17 cellular contexts compared by ENCODE assay signal in genomic region chr1:43303477-43304286, GRCh38. TPM values are rescaled to one million over a fixed set of nuclear protein-coding genes. Genes with fewer than 3 reads are reported as not detected.
DNase-seq lines count a peak whose midpoint lies in the region; ATAC-seq and TF ChIP-seq lines count a peak whose summit lies in the region.
"Had no signal": no experiment of that assay in that cellular context is flagged by ENCODE, and none has a peak within 500 bp of the region (broad histone marks: within the 10 kb centered on the region; RNA-seq: fewer than 3 reads in every experiment).

No MANE protein-coding gene starts in this region.

- no peak overlapping the region for H3K4ac ChIP-seq in IMR-90 (ENCODE audit: low read depth, low read length)

- no peak overlapping the region for H2AK5ac ChIP-seq in IMR-90 (ENCODE audit: low read depth, low read length)

- CTCF ChIA-PET in IMR-90 (lab: Yijun Ruan, JAX), result no interaction called here
- CTCF ChIA-PET in Caco-2 (lab: Charles Lee), result interaction anchor here (1.5 kb wide), 1 partner anchor 18 kb away, joined by 5 read pairs; the partner anchor contains the start of gene C1orf210

- no peak overlapping the region for H2BK5ac ChIP-seq in IMR-90 (ENCODE audit: low read depth, low read length, poor library complexity, severe bottlenecking)

- no peak overlapping the region for H3K56ac ChIP-seq in IMR-90 (ENCODE audit: extremely low read depth, insufficient read depth, low read length)

- H3K4me3 ChIP-seq in IMR-90 (ENCODE audit: insufficient read depth, low read depth, low read length) (no peak overlapping the region), endodermal cell (ENCODE audit: low read length) (no peak overlapping the region), lower lobe of right lung (peak overlapping the region; percentile 53), Caco-2 (ENCODE audit: low read depth, low read length) (no peak overlapping the region)

- no peak overlapping the region for H4K8ac ChIP-seq in IMR-90 (ENCODE audit: low read depth in 2 of 2, low read length in 2 of 2)

- H3K9me1 ChIP-seq in IMR-90 (ENCODE audit: insufficient read depth, low read length), result no peaks in the 10 kb centered on the region

- TF ChIP-seq RAD21 in IMR-90 (IDR thresholded peaks at IDR 0.05; ENCODE audit: low read length), result no peak

- peaks cover 6% of the 10 kb centered on the region; the same call in 1 of the 2 replicates for H3K27me3 ChIP-seq in IMR-90 (ENCODE audit: control insufficient read depth, insufficient read depth, low read length)
- H3K27me3 ChIP-seq in endodermal cell (ENCODE audit: control insufficient read depth, insufficient read depth, low read length, poor library complexity, severe bottlenecking), result no peaks in the 10 kb centered on the region
- no peaks in the 10 kb centered on the region for H3K27me3 ChIP-seq in lower lobe of right lung (ENCODE audit: low read depth)
- H3K27me3 ChIP-seq in Caco-2 (replicated peaks; ENCODE audit: control insufficient read depth, insufficient read depth, low read length), result no peaks in the 10 kb centered on the region

- H3K36me3 ChIP-seq in IMR-90 (ENCODE audit: control insufficient read depth, insufficient read depth, low read length) (no peaks in the 10 kb centered on the region), endodermal cell (ENCODE audit: control insufficient read depth, insufficient read depth, low read length) (no peaks in the 10 kb centered on the region), lower lobe of right lung (peaks cover 8% of the 10 kb centered on the region), Caco-2 (ENCODE audit: control insufficient read depth, insufficient read depth, low read length) (no peaks in the 10 kb centered on the region)

- H3K4me1 ChIP-seq in IMR-90 (ENCODE audit: control insufficient read depth, insufficient read depth, low read length), result peaks cover 4% of the 10 kb centered on the region; the same call in 1 of the 2 replicates
- no peaks in the 10 kb centered on the region for H3K4me1 ChIP-seq in endodermal cell (ENCODE audit: control insufficient read depth, insufficient read depth, low read length)
- peaks cover 51% of the 10 kb centered on the region for H3K4me1 ChIP-seq in lower lobe of right lung
- no peaks in the 10 kb centered on the region for H3K4me1 ChIP-seq in Caco-2
- H3K4me1 ChIP-seq: foreskin keratinocyte had no signal

- no peak overlapping the region for H2BK20ac ChIP-seq in IMR-90 (ENCODE audit: low read depth, low read length)

- POLR2A ChIA-PET in IMR-90 (lab: Charles Lee; ENCODE audit: unreplicated experiment), result no interaction called here
- POLR2A ChIA-PET in Caco-2 (lab: Charles Lee), result interaction anchor here (0.5 to 0.7 kb wide), 2 partner anchors 50 to 190 kb away, joined by 3 to 5 read pairs; no protein-coding TSS in a partner anchor

- no peak for TF ChIP-seq CTCF in IMR-90 (conservative IDR thresholded peaks at IDR 0.05; ENCODE audit: low read depth, low read length)
- no peak for TF ChIP-seq CTCF in endodermal cell (conservative IDR thresholded peaks at IDR 0.05)
- no peak for TF ChIP-seq CTCF in lower lobe of right lung (IDR thresholded peaks at IDR 0.05)
- no peak for TF ChIP-seq CTCF in Caco-2 (IDR thresholded peaks at IDR 0.05; ENCODE audit: insufficient read depth in 1 of 2, low read depth in 1 of 2, low read length in 1 of 2, severe bottlenecking in 1 of 2, unreplicated experiment in 1 of 2)

- H3K9me3 Mint-ChIP-seq in endodermal cell (no peaks in the 10 kb centered on the region), Caco-2 (ENCODE audit: unreplicated experiment) (no peaks in the 10 kb centered on the region)
- H3K9me3 Mint-ChIP-seq in stimulated activated naive B cell treated with anti-CD40 and anti-IgM and Interleukin-4, amounts not matched to agents 10 μg/mL and 1 μg/mL and 100 μg/mL, for 72 hours, result no peaks in the 10 kb centered on the region
- H3K9me3 Mint-ChIP-seq: activated naive CD8-positive, alpha-beta T cell treated with anti-CD3 and anti-CD28 coated beads, Interleukin-2, amount 10 ng/mL, durations not matched to agents 7 days and 5 days; effector memory CD8-positive, alpha-beta T cell had no signal

- H2BK120ac ChIP-seq in IMR-90 (ENCODE audit: low read depth, low read length), result no peak overlapping the region

- 48% methylated on average over 4 of the region's 8 CpGs; no CpG with 5 or more reads in 1 of the 2 experiments for WGBS in IMR-90 (ENCODE audit: extremely low coverage in 2 of 2, insufficient read length in 1 of 2), 2 experiments
- WGBS in endodermal cell (ENCODE audit: insufficient coverage in 1 of 2, insufficient read length in 1 of 2), 2 experiments, result 91 to 95% methylated on average over 5 to 8 of the region's 8 CpGs

- H3K4me1 Mint-ChIP-seq in endodermal cell, result peaks cover 17% of the 10 kb centered on the region
- peaks cover 0 to 5% of the 10 kb centered on the region in 2 donors for H3K4me1 Mint-ChIP-seq in stimulated activated naive B cell treated with anti-CD40 and anti-IgM and Interleukin-4, amounts not matched to agents 10 μg/mL and 1 μg/mL and 100 μg/mL, for 72 hours
- H3K4me1 Mint-ChIP-seq in Caco-2 (ENCODE audit: low read depth, unreplicated experiment), result peaks cover 12% of the 10 kb centered on the region

- H3K9me3 ChIP-seq in IMR-90 (ENCODE audit: control insufficient read depth, insufficient read depth, low read length) (no peaks in the 10 kb centered on the region), endodermal cell (ENCODE audit: control insufficient read depth, low read length) (no peaks in the 10 kb centered on the region), lower lobe of right lung (no peaks in the 10 kb centered on the region), Caco-2 (no peaks in the 10 kb centered on the region)

- H4K20me1 ChIP-seq in IMR-90 (ENCODE audit: insufficient read depth, low read length), result no peaks in the 10 kb centered on the region

- no peak overlapping the region for H2BK15ac ChIP-seq in IMR-90 (ENCODE audit: low read depth, low read length)

- H3K4me3 Mint-ChIP-seq in endodermal cell, result no peak overlapping the region
- no peak overlapping the region for H3K4me3 Mint-ChIP-seq in stimulated activated naive B cell treated with anti-CD40 and anti-IgM and Interleukin-4, amounts not matched to agents 10 μg/mL and 1 μg/mL and 100 μg/mL, for 72 hours
- no peak overlapping the region for H3K4me3 Mint-ChIP-seq in Caco-2 (ENCODE audit: unreplicated experiment)
- H3K4me3 Mint-ChIP-seq: activated CD8-positive, alpha-beta T cell treated with anti-CD3 and anti-CD28 coated beads, Interleukin-2, amount 10 ng/mL, durations not matched to agents 7 days and 5 days; activated naive CD8-positive, alpha-beta T cell treated with anti-CD3 and anti-CD28 coated beads, Interleukin-2, amount 10 ng/mL, durations not matched to agents 7 days and 5 days; effector memory CD8-positive, alpha-beta T cell had no signal

- no peak overlapping the region for H4K5ac ChIP-seq in IMR-90 (ENCODE audit: low read depth, low read length)

- H3K79me1 ChIP-seq in IMR-90 (ENCODE audit: low read depth in 1 of 2, low read length in 2 of 2), result no peaks in the 10 kb centered on the region

- H3K27me3 Mint-ChIP-seq in endodermal cell (ENCODE audit: insufficient read depth) (peaks cover 1% of the 10 kb centered on the region), Caco-2 (ENCODE audit: insufficient read depth, unreplicated experiment) (no peaks in the 10 kb centered on the region)
- H3K27me3 Mint-ChIP-seq in stimulated activated naive B cell treated with anti-CD40 and anti-IgM and Interleukin-4, amounts not matched to agents 10 μg/mL and 1 μg/mL and 100 μg/mL, for 72 hours, result peaks cover 5 to 21% of the 10 kb centered on the region in 2 donors
- H3K27me3 Mint-ChIP-seq: activated naive CD8-positive, alpha-beta T cell treated with anti-CD3 and anti-CD28 coated beads, Interleukin-2, amount 10 ng/mL, durations not matched to agents 7 days and 5 days had no signal

- H3K14ac ChIP-seq in IMR-90 (replicated peaks; ENCODE audit: low read depth, low read length), result no peak overlapping the region

- no peak overlapping the region for H4K91ac ChIP-seq in IMR-90 (ENCODE audit: insufficient read depth, low read depth, low read length)

- H3K23ac ChIP-seq in IMR-90 (ENCODE audit: low read depth, low read length), result no peak overlapping the region

- in situ Hi-C loops in IMR-90 (cut with MboI; ENCODE audit: low sequenced_read_pairs), result no loop called here

- H3K36me3 Mint-ChIP-seq in endodermal cell (ENCODE audit: low read depth) (no peaks in the 10 kb centered on the region), Caco-2 (ENCODE audit: insufficient read depth, unreplicated experiment) (no peaks in the 10 kb centered on the region)
- H3K36me3 Mint-ChIP-seq in stimulated activated naive B cell treated with anti-CD40 and anti-IgM and Interleukin-4, amounts not matched to agents 10 μg/mL and 1 μg/mL and 100 μg/mL, for 72 hours, result no peaks in the 10 kb centered on the region
- H3K36me3 Mint-ChIP-seq: activated naive CD8-positive, alpha-beta T cell treated with anti-CD3 and anti-CD28 coated beads, Interleukin-2, amount 10 ng/mL, durations not matched to agents 7 days and 5 days had no signal

- H3K27ac ChIP-seq in IMR-90 (ENCODE audit: insufficient read depth, low read length) (no peak overlapping the region), endodermal cell (ENCODE audit: low read depth, low read length) (no peak overlapping the region), lower lobe of right lung (peak overlapping the region; percentile 58)
- H3K27ac ChIP-seq: foreskin keratinocyte, KMS-11 had no signal

- H3K27ac Mint-ChIP-seq in endodermal cell (peak overlapping the region; percentile 5), Caco-2 (ENCODE audit: unreplicated experiment) (no peak overlapping the region)
- peak overlapping the region; percentile 9 for H3K27ac Mint-ChIP-seq in stimulated activated naive B cell treated with anti-CD40 and anti-IgM and Interleukin-4, amounts not matched to agents 10 μg/mL and 1 μg/mL and 100 μg/mL, for 72 hours
- H3K27ac Mint-ChIP-seq: activated CD8-positive, alpha-beta T cell treated with anti-CD3 and anti-CD28 coated beads, Interleukin-2, amount 10 ng/mL, durations not matched to agents 7 days and 5 days; activated naive CD8-positive, alpha-beta T cell treated with anti-CD3 and anti-CD28 coated beads, Interleukin-2, amount 10 ng/mL, durations not matched to agents 7 days and 5 days; effector memory CD8-positive, alpha-beta T cell had no signal

- H3K18ac ChIP-seq in IMR-90 (ENCODE audit: low read depth, low read length), result no peak overlapping the region

- no peak overlapping the region for H2AK9ac ChIP-seq in IMR-90 (replicated peaks; ENCODE audit: low read depth, low read length, poor library complexity)

- H3K9ac ChIP-seq in IMR-90 (ENCODE audit: low read depth, low read length), result no peak overlapping the region
- H3K9ac ChIP-seq in endodermal cell (ENCODE audit: extremely low read depth, low read length, poor library complexity, severe bottlenecking), result no peak overlapping the region
- H3K9ac ChIP-seq: KMS-11 had no signal

- H2AFZ ChIP-seq in IMR-90 (replicated peaks; ENCODE audit: low read length, poor library complexity), result no peak overlapping the region

- dilution Hi-C loops in IMR-90 (cut with HindIII; ENCODE audit: low sequenced_read_pairs, unreplicated experiment), result no loop called here

- DNase-seq in IMR-90 (no peak), endodermal cell (no peak), lower lobe of right lung (peak; percentile 20), GM19240 (ENCODE audit: insufficient read length, low spot score) (no peak), superior temporal gyrus (ENCODE audit: extremely low spot score) (no peak), Caco-2 (no peak)
- no peak for DNase-seq in stimulated activated naive B cell treated with anti-CD40 and anti-IgM and Interleukin-4, amounts not matched to agents 10 μg/mL and 1 μg/mL and 100 μg/mL, for 72 hours
- DNase-seq: activated CD8-positive, alpha-beta T cell treated with anti-CD3 and anti-CD28 coated beads, Interleukin-2, amount 10 ng/mL, durations not matched to agents 7 days and 5 days; activated naive CD8-positive, alpha-beta T cell treated with anti-CD3 and anti-CD28 coated beads, Interleukin-2, amount 10 ng/mL, durations not matched to agents 7 days and 5 days; effector memory CD8-positive, alpha-beta T cell; foreskin keratinocyte; NCI-H1105; RPMI8226; SW 1271 had no signal

- H3K4me2 ChIP-seq in IMR-90 (ENCODE audit: low read depth, low read length), result no peak overlapping the region
- H3K4me2 ChIP-seq: KMS-11 had no signal

- intact Hi-C loops in IMR-90 (cut with micrococcal nuclease), result no loop called here
- intact Hi-C loops in lower lobe of right lung (cut with DNase I), result no loop called here
- intact Hi-C loops in Caco-2 (cut with micrococcal nuclease; ENCODE audit: unreplicated experiment), result no loop called here

- BruUV-seq in IMR-90 (replicated peaks; lab: Mats Ljungman, UMichigan) (no TSS peak), Caco-2 (replicated peaks; lab: Mats Ljungman, UMichigan) (no TSS peak)

- TF ChIP-seq POLR2A in IMR-90 (IDR thresholded peaks at IDR 0.05; ENCODE audit: low read depth, low read length), result no peak

- peak; percentile 24; the same call in 1 of the 2 replicates for ATAC-seq in IMR-90 (ENCODE audit: low read depth)
- ATAC-seq in lower lobe of right lung, result peak in 1 of 2 donors; percentile 4
- ATAC-seq in stimulated activated naive B cell treated with anti-CD40 and anti-IgM and Interleukin-4, amounts not matched to agents 10 μg/mL and 1 μg/mL and 100 μg/mL, for 72 hours (replicated peaks), result no peak
- no peak for ATAC-seq in HG02840 (IDR thresholded peaks at IDR 0.05; ENCODE audit: low FRiP score, unreplicated experiment)
- ATAC-seq: activated CD8-positive, alpha-beta T cell treated with anti-CD3 and anti-CD28 coated beads, Interleukin-2, amount 10 ng/mL, durations not matched to agents 7 days and 5 days; effector memory CD8-positive, alpha-beta T cell; foreskin keratinocyte had no signal

RNA-seq across cellular contexts. Expression of gene TIE1, which starts 2.9 kb away (rescaled TPM):
- 2.3 and 3.3 TPM in 2 replicates for total RNA-seq in IMR-90 (2012; rRNA removed)
- polyA plus RNA-seq in IMR-90 (2012; rRNA removed), result 7.5 and 8.5 TPM in 2 replicates
- 3.5 and 5.9 TPM in 2 replicates for polyA plus RNA-seq in IMR-90 (2012; cell fraction: cytosol; rRNA removed)
- polyA plus RNA-seq in IMR-90 (2012; cell fraction: nucleus; rRNA removed; ENCODE audit: low replicate concordance), result 9.5 and 18.0 TPM in 2 replicates
- total RNA-seq in endodermal cell, result under 1 TPM; 0.40 to 0.99 TPM
- polyA plus RNA-seq in endodermal cell (2013, experiment 1 of 2), result 1.2 TPM
- 1.7 TPM for polyA plus RNA-seq in endodermal cell (2013, experiment 2 of 2)
- total RNA-seq in lower lobe of right lung, result 48.5 TPM
- total RNA-seq in Caco-2 (2022), result not detected in 2 replicates
- total RNA-seq: foreskin keratinocyte had no signal
- polyA plus RNA-seq: foreskin keratinocyte had no signal

RNA-seq across cellular contexts. Expression of gene C1orf210, which starts 18.3 kb away (rescaled TPM):
- not detected in 2 replicates for total RNA-seq in IMR-90 (2012; rRNA removed)
- polyA plus RNA-seq in IMR-90 (2012; rRNA removed), result not detected in 2 replicates
- polyA plus RNA-seq in IMR-90 (2012; cell fraction: cytosol; rRNA removed), result 0.05 TPM in 1 of 2 replicates, not detected in the other
- polyA plus RNA-seq in IMR-90 (2012; cell fraction: nucleus; rRNA removed; ENCODE audit: low replicate concordance), result not detected in 2 replicates
- total RNA-seq in endodermal cell, result 10 to 100 TPM in 1 of 2 donors, 1 to 10 TPM in 1; 9.7 to 17.9 TPM
- 1.9 TPM for polyA plus RNA-seq in endodermal cell (2013, experiment 1 of 2)
- polyA plus RNA-seq in endodermal cell (2013, experiment 2 of 2), result 1.8 TPM
- 19.1 TPM for total RNA-seq in lower lobe of right lung
- 7.8 and 9.6 TPM in 2 replicates for total RNA-seq in Caco-2 (2022)
- total RNA-seq: activated CD8-positive, alpha-beta T cell treated with anti-CD3 and anti-CD28 coated beads, Interleukin-2, amount 10 ng/mL, durations not matched to agents 7 days and 5 days; activated naive CD8-positive, alpha-beta T cell treated with anti-CD3 and anti-CD28 coated beads, Interleukin-2, amount 10 ng/mL, durations not matched to agents 7 days and 5 days had no signal

RNA-seq across cellular contexts. Expression of gene TMEM125, which starts 33.9 kb away (rescaled TPM):
- total RNA-seq in IMR-90 (2012; rRNA removed) (under 0.01 TPM in 1 of 2 replicates, not detected in the other), endodermal cell (10 to 100 TPM; 11.7 to 16.6 TPM), lower lobe of right lung (197 TPM), Caco-2 (2022) (22.8 and 25.9 TPM in 2 replicates)
- 0.03 and 0.10 TPM in 2 replicates for polyA plus RNA-seq in IMR-90 (2012; rRNA removed)
- polyA plus RNA-seq in IMR-90 (2012; cell fraction: cytosol; rRNA removed), result 0.09 and 0.14 TPM in 2 replicates
- 0.06 and 0.24 TPM in 2 replicates for polyA plus RNA-seq in IMR-90 (2012; cell fraction: nucleus; rRNA removed; ENCODE audit: low replicate concordance)
- 1.1 TPM for polyA plus RNA-seq in endodermal cell (2013, experiment 1 of 2)
- polyA plus RNA-seq in endodermal cell (2013, experiment 2 of 2), result 0.70 TPM
- total RNA-seq: activated CD8-positive, alpha-beta T cell treated with anti-CD3 and anti-CD28 coated beads, Interleukin-2, amount 10 ng/mL, durations not matched to agents 7 days and 5 days; activated naive CD8-positive, alpha-beta T cell treated with anti-CD3 and anti-CD28 coated beads, Interleukin-2, amount 10 ng/mL, durations not matched to agents 7 days and 5 days had no signal

RNA-seq across cellular contexts. Expression of gene MPL, which starts 33.9 kb away (rescaled TPM):
- total RNA-seq in IMR-90 (2012; rRNA removed) (not detected in 2 replicates), endodermal cell (1 to 10 TPM in 1 of 2 donors, under 1 TPM in 1; 0.64 to 1.2 TPM), lower lobe of right lung (0.65 TPM), Caco-2 (2022) (0.49 TPM in 1 of 2 replicates, not detected in the other)
- 0.12 TPM in 1 of 2 replicates, not detected in the other for polyA plus RNA-seq in IMR-90 (2012; rRNA removed)
- 0.02 TPM in 1 of 2 replicates, not detected in the other for polyA plus RNA-seq in IMR-90 (2012; cell fraction: cytosol; rRNA removed)
- not detected in 2 replicates for polyA plus RNA-seq in IMR-90 (2012; cell fraction: nucleus; rRNA removed; ENCODE audit: low replicate concordance)
- polyA plus RNA-seq in endodermal cell (2013, experiment 1 of 2), result not detected
- polyA plus RNA-seq in endodermal cell (2013, experiment 2 of 2), result not detected
- total RNA-seq: activated CD8-positive, alpha-beta T cell treated with anti-CD3 and anti-CD28 coated beads, Interleukin-2, amount 10 ng/mL, durations not matched to agents 7 days and 5 days; activated naive CD8-positive, alpha-beta T cell treated with anti-CD3 and anti-CD28 coated beads, Interleukin-2, amount 10 ng/mL, durations not matched to agents 7 days and 5 days; foreskin keratinocyte had no signal
- polyA plus RNA-seq: foreskin keratinocyte, small intestine had no signal

RNA-seq across cellular contexts. Expression of gene CDC20, which starts 55.1 kb away (rescaled TPM):
- 78.0 and 103 TPM in 2 replicates for total RNA-seq in IMR-90 (2012; rRNA removed)
- polyA plus RNA-seq in IMR-90 (2012; rRNA removed), result 107 and 115 TPM in 2 replicates
- 75.5 and 90.0 TPM in 2 replicates for polyA plus RNA-seq in IMR-90 (2012; cell fraction: cytosol; rRNA removed)
- 26.3 and 75.6 TPM in 2 replicates for polyA plus RNA-seq in IMR-90 (2012; cell fraction: nucleus; rRNA removed; ENCODE audit: low replicate concordance)
- 100 to 1,000 TPM; 126 to 149 TPM for total RNA-seq in endodermal cell
- 183 TPM for polyA plus RNA-seq in endodermal cell (2013, experiment 1 of 2)
- 169 TPM for polyA plus RNA-seq in endodermal cell (2013, experiment 2 of 2)
- 2.4 TPM for total RNA-seq in lower lobe of right lung
- 123 and 125 TPM in 2 replicates for total RNA-seq in Caco-2 (2022)

Comparison
In these comparisons a context has a peak if more than half of its experiments do, and no peak if none do; other contexts are left out.
1. RNA of gene TIE1, which starts 2.9 kb away (total RNA-seq): 48.5 TPM in lower lobe of right lung (single experiment); 2.3 to 3.3 TPM in IMR-90, 0.40 to 0.99 TPM in endodermal cell and not detected in Caco-2; every median in the first group is over 10 times any median in the second.
2. RNA of gene TMEM125, which starts 33.9 kb away (total RNA-seq): 197 TPM in lower lobe of right lung (single experiment), 22.8 to 25.9 TPM in Caco-2 and 11.7 to 16.6 TPM in endodermal cell; under 0.01 TPM in IMR-90; every median in the first group is over 10 times any median in the second.